Comparison of ENCODE assay signal across 1 cellular context in genomic region chr20:64081620-64081964, GRCh38.
A peak's percentile ranks its signal among the peaks of the same experiment; 100 is the strongest.
TF ChIP-seq lines count a peak whose summit lies in the region.

No MANE protein-coding gene starts in this region.

TF ChIP-seq in HepG2, 621 proteins besides CTCF, POLR2A, EP300 and RAD21:
- 0 out of 2 replicates have a peak, but pooled peaks have one; percentile 10 for TF ChIP-seq UBTF (CRISPR knock-in tag; IDR thresholded peaks at IDR 0.05)
- no peak for TF ChIP-seq ZNF775 (CRISPR knock-in tag; IDR thresholded peaks at IDR 0.05; ENCODE audit: borderline replicate concordance)
- TF ChIP-seq ZNF619 (CRISPR knock-in tag; IDR thresholded peaks at IDR 0.05) = 0 out of 2 replicates have a peak, but pooled peaks have one; percentile 13
- TF ChIP-seq NR2F6 (IDR thresholded peaks at IDR 0.05) = no peak
- 0 out of 2 replicates have a peak, but pooled peaks have one; percentile 9 for TF ChIP-seq NR2F6 (CRISPR knock-in tag; IDR thresholded peaks at IDR 0.05)
- no peak for TF ChIP-seq ZNF841 (CRISPR knock-in tag; IDR thresholded peaks at IDR 0.05; ENCODE audit: borderline replicate concordance)
- TF ChIP-seq NR2F1 (CRISPR knock-in tag; IDR thresholded peaks at IDR 0.05) = peak in 1 of 2 experiments; percentile 10; a peak in 1 of 4 replicates
- peak; percentile 21; the same call in 1 of the 2 replicates for TF ChIP-seq ZNF687 (CRISPR knock-in tag; IDR thresholded peaks at IDR 0.05)
- no peak for TF ChIP-seq MAFK (conservative IDR thresholded peaks at IDR 0.05 in 1 of 2, IDR thresholded peaks at IDR 0.05 in 1 of 2; ENCODE audit: low read length in 2 of 2)
- peak; percentile 43; the same call in 1 of the 2 replicates for TF ChIP-seq HNF4A (CRISPR knock-in tag; IDR thresholded peaks at IDR 0.05)
- 0 out of 2 replicates have a peak, but pooled peaks have one; percentile 17 for TF ChIP-seq ZNF788 (CRISPR knock-in tag; IDR thresholded peaks at IDR 0.05; ENCODE audit: borderline replicate concordance)
- peak; percentile 26 for TF ChIP-seq AGO2 (optimal IDR thresholded peaks at IDR 0.05; ENCODE audit: low read depth, low read length)
- no peak for TF ChIP-seq NCOA1 (CRISPR knock-in tag; IDR thresholded peaks at IDR 0.05)
- TF ChIP-seq ZNF615 (CRISPR knock-in tag; IDR thresholded peaks at IDR 0.05; ENCODE audit: borderline replicate concordance) = 0 out of 2 replicates have a peak, but pooled peaks have one; percentile 52
- 0 out of 2 replicates have a peak, but pooled peaks have one; percentile 6 for TF ChIP-seq RARA (CRISPR knock-in tag; IDR thresholded peaks at IDR 0.05)
- TF ChIP-seq NFKB2 (CRISPR knock-in tag; IDR thresholded peaks at IDR 0.05; ENCODE audit: borderline replicate concordance) = peak; percentile 16; the same call in 1 of the 2 replicates
- no peak for TF ChIP-seq CEBPG (CRISPR knock-in tag; IDR thresholded peaks at IDR 0.05)
- 0 out of 2 replicates have a peak, but pooled peaks have one; percentile 0 for TF ChIP-seq ZBTB38 (CRISPR knock-in tag; IDR thresholded peaks at IDR 0.05)
- 0 out of 2 replicates have a peak, but pooled peaks have one; percentile 10 for TF ChIP-seq ZIK1 (CRISPR knock-in tag; IDR thresholded peaks at IDR 0.05; ENCODE audit: borderline replicate concordance, low read depth)
- TF ChIP-seq TCF7 (IDR thresholded peaks at IDR 0.05; ENCODE audit: low read depth) = peak; percentile 65; the same call in 1 of the 2 replicates
- TF ChIP-seq SKIL (CRISPR knock-in tag; IDR thresholded peaks at IDR 0.05; ENCODE audit: borderline replicate concordance) = peak; percentile 23; the same call in 1 of the 2 replicates
- TF ChIP-seq SRSF1 (optimal IDR thresholded peaks at IDR 0.05; ENCODE audit: low read depth, low read length) = peak; percentile 57
- peak; percentile 57; the same call in 1 of the 2 replicates for TF ChIP-seq ZNF143 (CRISPR knock-in tag; IDR thresholded peaks at IDR 0.05)
- no peak for TF ChIP-seq PRPF4 (IDR thresholded peaks at IDR 0.05; ENCODE audit: low read depth, low read length, poor library complexity, severe bottlenecking)
- TF ChIP-seq PHF8 (CRISPR knock-in tag; IDR thresholded peaks at IDR 0.05) = 0 out of 2 replicates have a peak, but pooled peaks have one; percentile 7
- no peak for TF ChIP-seq THAP8 (CRISPR knock-in tag; IDR thresholded peaks at IDR 0.05; ENCODE audit: borderline replicate concordance)
